8 cellular contexts compared by ENCODE assay signal in genomic region chr9:2241461-2241874, GRCh38.
DNase-seq lines count a peak whose midpoint lies in the region; ATAC-seq and TF ChIP-seq lines count a peak whose summit lies in the region.

No MANE protein-coding gene starts in this region.

- H3K36me3 ChIP-seq in adipocyte (ENCODE audit: control insufficient read depth, insufficient read depth, low read length, severe bottlenecking) (no peaks in the 10 kb centered on the region), right atrium auricular region (no peaks in the 10 kb centered on the region)

- H3K9ac ChIP-seq in adipocyte (ENCODE audit: low read length): peak overlapping the region; percentile 75

- H3K9me3 ChIP-seq in adipocyte (ENCODE audit: control insufficient read depth, low read length) (peaks cover 11% of the 10 kb centered on the region), right atrium auricular region (peaks cover 0 to 9% of the 10 kb centered on the region in 2 donors)

- H3K4me3 ChIP-seq in adipocyte (ENCODE audit: low read length) (peak overlapping the region; percentile 82), right atrium auricular region (peak overlapping the region; percentile 41 to 51)

- H3K4me1 ChIP-seq in adipocyte (ENCODE audit: control insufficient read depth, insufficient read depth, low read length): peaks cover 7% of the 10 kb centered on the region
- peaks cover 3 to 19% of the 10 kb centered on the region in 2 donors for H3K4me1 ChIP-seq in right atrium auricular region

- peak; percentile 83 for DNase-seq in DMS153 (lab: John Stamatoyannopoulos, UW)
- no peak for DNase-seq in DMS153 treated with DMSO at 0.1 percent for 48 hours (lab: John Stamatoyannopoulos, UW; ENCODE audit: unreplicated experiment)
- DNase-seq in adipocyte (ENCODE audit: low read depth): no peak
- no peak for DNase-seq in right atrium auricular region (ENCODE audit: low spot score)
- peak; percentile 80 for DNase-seq in pulmonary artery endothelial cell (ENCODE audit: low read depth, low spot score)
- no peak for DNase-seq in NCI-H128 (lab: John Stamatoyannopoulos, UW; ENCODE audit: unreplicated experiment)

- H3K27me3 ChIP-seq in adipocyte (replicated peaks; ENCODE audit: control insufficient read depth, insufficient read depth, low read length) (peaks cover 8% of the 10 kb centered on the region), right atrium auricular region (no peaks in the 10 kb centered on the region)

- TF ChIP-seq CTCF in right atrium auricular region (IDR thresholded peaks at IDR 0.05): peak in 1 of 2 donors; percentile 41

- peak; percentile 33 for ATAC-seq in HG02973 (IDR thresholded peaks at IDR 0.05; ENCODE audit: unreplicated experiment)
- no peak for ATAC-seq in GM18498 (IDR thresholded peaks at IDR 0.05; ENCODE audit: unreplicated experiment)

- peak overlapping the region; percentile 46 to 74 for H3K27ac ChIP-seq in right atrium auricular region

Comparison
In these comparisons a context has a peak if more than half of its experiments do, and no peak if none do; other contexts are left out.
1. DNase-seq: peak in DMS153 (single experiment) and pulmonary artery endothelial cell (single experiment); none in DMS153 treated with DMSO at 0.1 percent for 48 hours (single experiment), adipocyte (single experiment), right atrium auricular region (single experiment) and NCI-H128 (single experiment).